Comparison of ENCODE assay signal across 9 cellular contexts in genomic region chr6:10529231-10529801, GRCh38. TPM values are rescaled to one million over a fixed set of nuclear protein-coding genes. Genes with fewer than 3 reads are reported as not detected.
DNase-seq lines count a peak whose midpoint lies in the region; ATAC-seq, FAIRE-seq and TF ChIP-seq lines count a peak whose summit lies in the region.
"Had no signal": no experiment of that assay in that cellular context is flagged by ENCODE, and none has a peak within 500 bp of the region (broad histone marks: within the 10 kb centered on the region; RNA-seq: fewer than 3 reads in every experiment).

No MANE protein-coding gene starts in this region.

- peaks cover 0 to 18% (median 0%) of the 10 kb centered on the region in 3 donors for H3K4me1 ChIP-seq in esophagus squamous epithelium
- H3K4me1 ChIP-seq in sigmoid colon: peaks cover 0 to 5% (median 0%) of the 10 kb centered on the region in 4 donors

- 66 to 67% methylated on average over 15 to 16 of the region's 16 CpGs for WGBS in esophagus squamous epithelium, 2 donors
- 59 to 85% methylated on average over 16 of the region's 16 CpGs for WGBS in sigmoid colon, 2 donors

- DNase-seq in EL (peak; percentile 43), RCC 7860 (ENCODE audit: low spot score) (peak; percentile 89), esophagus squamous epithelium (lab: John Stamatoyannopoulos, UW) (no peak), sigmoid colon (no peak), NCI-H1105 (lab: John Stamatoyannopoulos, UW) (no peak), epidermal melanocyte (ENCODE audit: insufficient read length, low spot score) (no peak)
- no peak for DNase-seq in stimulated activated CD4-positive, alpha-beta T cell treated with anti-CD3 and anti-CD28 coated beads, Interleukin-4, amount 100 ng/mL, for 24 hours

- H3K36me3 ChIP-seq in esophagus squamous epithelium (peaks cover 0 to 21% (median 0%) of the 10 kb centered on the region in 3 donors), sigmoid colon (peaks cover 0 to 7% (median 0%) of the 10 kb centered on the region in 4 donors)

- FAIRE-seq in RCC 7860 (lab: Jason Lieb, UNC): peak; percentile 66
- FAIRE-seq: TTC549 had no signal

- no peak for TF ChIP-seq CTCF in esophagus squamous epithelium (IDR thresholded peaks at IDR 0.05)
- TF ChIP-seq CTCF in sigmoid colon (IDR thresholded peaks at IDR 0.05): no peak

- H3K9me3 ChIP-seq in esophagus squamous epithelium (no peaks in the 10 kb centered on the region), sigmoid colon (no peaks in the 10 kb centered on the region)

- H3K27ac ChIP-seq in esophagus squamous epithelium (peak overlapping the region in 3 of 4 donors; percentile 35 to 74 (median 64)), sigmoid colon (peak overlapping the region in 1 of 4 donors; percentile 63)

- TF ChIP-seq POLR2A in esophagus squamous epithelium (IDR thresholded peaks at IDR 0.05) (no peak), sigmoid colon (IDR thresholded peaks at IDR 0.05) (no peak)

- intact Hi-C loops in esophagus squamous epithelium (cut with DNase I) (no loop called here), sigmoid colon (cut with DNase I) (no loop called here)

- ATAC-seq in HG03521 (IDR thresholded peaks at IDR 0.05; ENCODE audit: unreplicated experiment): no peak

- H3K4me3 ChIP-seq in esophagus squamous epithelium (peak overlapping the region in 3 of 4 donors; percentile 32 to 56 (median 39)), sigmoid colon (peak overlapping the region in 3 of 4 donors; percentile 3 to 27 (median 20))

- no peaks in the 10 kb centered on the region for H3K27me3 ChIP-seq in esophagus squamous epithelium
- H3K27me3 ChIP-seq in sigmoid colon: no peaks in the 10 kb centered on the region

- TF ChIP-seq EP300 in sigmoid colon (IDR thresholded peaks at IDR 0.05): no peak

RNA-seq across cellular contexts. Expression of gene GCNT2, which starts 8.2 kb away (rescaled TPM):
- 10 to 100 TPM in 2 of 4 donors, 1 to 10 TPM in 2; 6.9 to 17.2 (median 8.9) TPM for total RNA-seq in esophagus squamous epithelium
- total RNA-seq in sigmoid colon: 10 to 100 TPM; 13.2 to 26.9 (median 15.9) TPM
- polyA plus RNA-seq in sigmoid colon: 1 to 10 TPM; 2.4 to 5.3 (median 4.6) TPM

Comparison
In these comparisons a context has a peak if more than half of its experiments do, and no peak if none do; other contexts are left out.
1. DNase-seq: peak in EL (single experiment) and RCC 7860 (single experiment); none in esophagus squamous epithelium (single experiment), sigmoid colon (single experiment), NCI-H1105 (single experiment), stimulated activated CD4-positive, alpha-beta T cell treated with anti-CD3 and anti-CD28 coated beads, Interleukin-4, amount 100 ng/mL, for 24 hours (single experiment) and epidermal melanocyte (single experiment).